39 cellular contexts compared by ENCODE assay signal in the genomic region with DNA sequence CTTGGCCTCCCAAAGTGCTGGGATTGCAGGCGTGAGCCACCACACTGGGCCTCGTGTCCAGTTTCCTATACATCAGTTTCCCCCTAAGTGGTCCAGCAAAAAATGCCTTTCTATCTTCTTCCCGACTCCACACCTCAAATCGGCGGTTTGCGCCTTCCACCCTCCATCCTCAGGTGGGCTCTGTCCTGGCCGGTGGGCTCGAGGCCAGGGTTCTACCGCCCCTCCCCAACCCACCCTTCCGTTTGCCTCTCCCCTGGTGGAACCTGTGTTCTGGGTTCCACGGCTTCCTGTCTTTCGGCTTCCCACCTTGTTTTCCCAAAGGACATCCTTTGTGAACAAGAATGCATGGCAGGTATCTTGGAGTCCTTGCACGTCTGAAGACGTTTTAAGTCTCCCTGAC.
"Had no signal": no experiment of that assay in that cellular context is flagged by ENCODE, and none has a peak within 500 bp of the region (broad histone marks: within the 10 kb centered on the region; RNA-seq: fewer than 3 reads in every experiment).

No MANE protein-coding gene starts in this region.

- H3K27me3 Mint-ChIP-seq: activated naive CD4-positive, alpha-beta T cell treated with anti-CD3 and anti-CD28 coated beads, Interleukin-2, amount 50 U/mL, for 24 hours; activated naive CD8-positive, alpha-beta T cell; activated naive CD8-positive, alpha-beta T cell treated with anti-CD3 and anti-CD28 coated beads, Interleukin-2, amount 50 U/mL, for 24 hours; activated T-cell treated with anti-CD3 and anti-CD28 coated beads, Interleukin-2, amount 50 U/mL, for 24 hours; activated T-helper 17 cell treated with anti-CD3 and anti-CD28 coated beads, Interleukin-2, amount 50 U/mL, for 72 hours had no signal

- H3K27ac ChIP-seq: adrenal gland, ascending aorta, brain microvascular endothelial cell, breast epithelium, cardiac muscle cell had no signal

- H3K27ac Mint-ChIP-seq: activated naive CD4-positive, alpha-beta T cell treated with anti-CD3 and anti-CD28 coated beads for 36 hours; activated naive CD4-positive, alpha-beta T cell treated with anti-CD3 and anti-CD28 coated beads, Interleukin-2, amount 10 ng/mL, durations not matched to agents 7 days and 5 days; activated naive CD4-positive, alpha-beta T cell treated with anti-CD3 and anti-CD28 coated beads, Interleukin-2, amount 50 U/mL, for 24 hours; activated naive CD4-positive, alpha-beta T cell treated with anti-CD3 and anti-CD28 coated beads, Interleukin-2, amount 50 U/mL, for 72 hours; activated naive CD8-positive, alpha-beta T cell; activated naive CD8-positive, alpha-beta T cell treated with anti-CD3 and anti-CD28 coated beads for 36 hours; activated naive CD8-positive, alpha-beta T cell treated with anti-CD3 and anti-CD28 coated beads, Interleukin-2, amount 10 ng/mL, durations not matched to agents 7 days and 5 days; activated naive CD8-positive, alpha-beta T cell treated with anti-CD3 and anti-CD28 coated beads, Interleukin-2, amount 50 U/mL, for 24 hours; activated T-cell treated with anti-CD3 and anti-CD28 coated beads, Interleukin-2, amount 50 U/mL, for 24 hours; activated T-cell treated with anti-CD3 and anti-CD28 coated beads, Interleukin-2, amount 50 U/mL, for 72 hours; activated T-helper 1 cell treated with anti-CD3 and anti-CD28 coated beads, Interleukin-12 subunit alpha, Interleukin-12 subunit beta, Interleukin-2, Interleukin-4 antibody, amounts not matched to agents 30 ng/mL and 10 ng/mL and 1 ng/mL, durations not matched to agents 14 hours and 24 hours and 36 hours; activated T-helper 17 cell treated with anti-CD3 and anti-CD28 coated beads, Interleukin-2, amount 50 U/mL, for 72 hours; activated T-helper 2 cell treated with anti-CD3 and anti-CD28 coated beads, Interferon-gamma antibody, Interleukin-2, Interleukin-4, amounts not matched to agents 10 μg/mL and 5 μg/mL and 100 μg/mL, durations not matched to agents 14 hours and 24 hours and 36 hours; brain had no signal

- H3K4me1 Mint-ChIP-seq: activated naive CD8-positive, alpha-beta T cell treated with anti-CD3 and anti-CD28 coated beads for 36 hours; activated naive CD8-positive, alpha-beta T cell treated with anti-CD3 and anti-CD28 coated beads, Interleukin-2, amount 50 U/mL, for 24 hours; activated T-helper 17 cell treated with anti-CD3 and anti-CD28 coated beads, Interleukin-2, amount 50 U/mL, for 72 hours; brain; central memory CD8-positive, alpha-beta T cell had no signal

- ATAC-seq: activated naive CD4-positive, alpha-beta T cell treated with anti-CD3 and anti-CD28 coated beads, Interleukin-2, amount 50 U/mL, for 72 hours; activated naive CD8-positive, alpha-beta T cell treated with anti-CD3 and anti-CD28 coated beads, Interleukin-2, amount 50 U/mL, for 24 hours; activated T-cell treated with anti-CD3 and anti-CD28 coated beads, Interleukin-2, amount 50 U/mL, for 4 hours; activated T-cell treated with anti-CD3 and anti-CD28 coated beads, Interleukin-2, amount 50 U/mL, for 72 hours; activated T-helper 17 cell treated with anti-CD3 and anti-CD28 coated beads, Interleukin-2, amount 50 U/mL, for 72 hours had no signal

- H3K4me3 ChIP-seq: adrenal gland, ascending aorta, body of pancreas, breast epithelium, cardiac muscle cell had no signal

- H3K9me3 ChIP-seq: adrenal gland, ascending aorta, body of pancreas, breast epithelium had no signal

- H3K4me1 ChIP-seq: adrenal gland, ascending aorta, breast epithelium had no signal

- H3K27me3 ChIP-seq: adrenal gland, ascending aorta, body of pancreas, brain microvascular endothelial cell, breast epithelium, cardiac muscle cell had no signal

- H3K9me3 Mint-ChIP-seq: activated naive CD4-positive, alpha-beta T cell treated with anti-CD3 and anti-CD28 coated beads for 36 hours; activated naive CD4-positive, alpha-beta T cell treated with anti-CD3 and anti-CD28 coated beads, Interleukin-2, amount 10 ng/mL, durations not matched to agents 7 days and 5 days; activated naive CD4-positive, alpha-beta T cell treated with anti-CD3 and anti-CD28 coated beads, Interleukin-2, amount 50 U/mL, for 24 hours; activated naive CD4-positive, alpha-beta T cell treated with anti-CD3 and anti-CD28 coated beads, Interleukin-2, amount 50 U/mL, for 72 hours; activated naive CD8-positive, alpha-beta T cell treated with anti-CD3 and anti-CD28 coated beads for 36 hours; activated naive CD8-positive, alpha-beta T cell treated with anti-CD3 and anti-CD28 coated beads, Interleukin-2, amount 10 ng/mL, durations not matched to agents 7 days and 5 days; activated naive CD8-positive, alpha-beta T cell treated with anti-CD3 and anti-CD28 coated beads, Interleukin-2, amount 50 U/mL, for 24 hours; activated T-cell treated with anti-CD3 and anti-CD28 coated beads, Interleukin-2, amount 50 U/mL, for 24 hours; activated T-cell treated with anti-CD3 and anti-CD28 coated beads, Interleukin-2, amount 50 U/mL, for 4 hours; activated T-cell treated with anti-CD3 and anti-CD28 coated beads, Interleukin-2, amount 50 U/mL, for 72 hours; activated T-helper 1 cell treated with anti-CD3 and anti-CD28 coated beads, Interleukin-12 subunit alpha, Interleukin-12 subunit beta, Interleukin-2, Interleukin-4 antibody, amounts not matched to agents 30 ng/mL and 10 ng/mL and 1 ng/mL, durations not matched to agents 14 hours and 24 hours and 36 hours; activated T-helper 17 cell treated with anti-CD3 and anti-CD28 coated beads, Interleukin-2, amount 50 U/mL, for 72 hours; activated T-helper 2 cell treated with anti-CD3 and anti-CD28 coated beads, Interferon-gamma antibody, Interleukin-2, Interleukin-4, amounts not matched to agents 10 μg/mL and 5 μg/mL and 100 μg/mL, durations not matched to agents 14 hours and 24 hours and 36 hours; central memory CD8-positive, alpha-beta T cell had no signal

- DNase-seq: activated effector memory CD4-positive, alpha-beta T cell treated with anti-CD3 and anti-CD28 coated beads, Interleukin-2, amount 50 U/mL, for 16 hours; activated effector memory CD4-positive, alpha-beta T cell treated with Interleukin-2 at 50 U/mL for 16 hours; activated gamma-delta T cell; activated gamma-delta T cell treated with Interleukin-2 at 50 U/mL for 16 hours; activated naive CD4-positive, alpha-beta T cell; activated naive CD4-positive, alpha-beta T cell treated with anti-CD3 and anti-CD28 coated beads for 36 hours; activated naive CD4-positive, alpha-beta T cell treated with anti-CD3 and anti-CD28 coated beads, Interleukin-2, amount 10 ng/mL, durations not matched to agents 7 days and 5 days; activated naive CD4-positive, alpha-beta T cell treated with anti-CD3 and anti-CD28 coated beads, Interleukin-2, amount 50 U/mL, for 16 hours; activated naive CD4-positive, alpha-beta T cell treated with Interleukin-2 at 50 U/mL for 16 hours; activated naive CD8-positive, alpha-beta T cell treated with anti-CD3 and anti-CD28 coated beads for 36 hours; activated naive CD8-positive, alpha-beta T cell treated with anti-CD3 and anti-CD28 coated beads, Interleukin-2, amount 10 ng/mL, durations not matched to agents 7 days and 5 days; activated naive CD8-positive, alpha-beta T cell treated with anti-CD3 and anti-CD28 coated beads, Interleukin-2, amount 50 U/mL, for 24 hours; activated T-cell treated with anti-CD3 and anti-CD28 coated beads for 4 hours; activated T-cell treated with anti-CD3 and anti-CD28 coated beads, Interleukin-2, amount 50 U/mL, for 1 hour; activated T-cell treated with anti-CD3 and anti-CD28 coated beads, Interleukin-2, amount 50 U/mL, for 24 hours; activated T-cell treated with anti-CD3 and anti-CD28 coated beads, Interleukin-2, amount 50 U/mL, for 4 hours; activated T-cell treated with anti-CD3 and anti-CD28 coated beads, Interleukin-2, amount 50 U/mL, for 48 hours; activated T-cell treated with anti-CD3 and anti-CD28 coated beads, Interleukin-2, amount 50 U/mL, for 72 hours; adrenal gland; amniotic stem cell; amygdala; anterior cingulate cortex; aorta; brain microvascular endothelial cell; caudate nucleus; central memory CD4-positive, alpha-beta T cell; cerebellar nuclear complex had no signal

- H3K36me3 Mint-ChIP-seq: activated naive CD4-positive, alpha-beta T cell treated with anti-CD3 and anti-CD28 coated beads, Interleukin-2, amount 10 ng/mL, durations not matched to agents 7 days and 5 days; activated naive CD4-positive, alpha-beta T cell treated with anti-CD3 and anti-CD28 coated beads, Interleukin-2, amount 50 U/mL, for 24 hours; activated naive CD4-positive, alpha-beta T cell treated with anti-CD3 and anti-CD28 coated beads, Interleukin-2, amount 50 U/mL, for 72 hours; activated naive CD8-positive, alpha-beta T cell; activated naive CD8-positive, alpha-beta T cell treated with anti-CD3 and anti-CD28 coated beads for 36 hours; activated naive CD8-positive, alpha-beta T cell treated with anti-CD3 and anti-CD28 coated beads, Interleukin-2, amount 10 ng/mL, durations not matched to agents 7 days and 5 days had no signal

- H3K36me3 ChIP-seq: adrenal gland, ascending aorta, brain microvascular endothelial cell, breast epithelium, cardiac muscle cell had no signal

- H3K4me3 Mint-ChIP-seq: activated naive CD4-positive, alpha-beta T cell treated with anti-CD3 and anti-CD28 coated beads for 36 hours; activated naive CD4-positive, alpha-beta T cell treated with anti-CD3 and anti-CD28 coated beads, Interleukin-2, amount 10 ng/mL, durations not matched to agents 7 days and 5 days; activated naive CD4-positive, alpha-beta T cell treated with anti-CD3 and anti-CD28 coated beads, Interleukin-2, amount 50 U/mL, for 24 hours; activated naive CD8-positive, alpha-beta T cell; activated naive CD8-positive, alpha-beta T cell treated with anti-CD3 and anti-CD28 coated beads for 36 hours; activated naive CD8-positive, alpha-beta T cell treated with anti-CD3 and anti-CD28 coated beads, Interleukin-2, amount 10 ng/mL, durations not matched to agents 7 days and 5 days; activated naive CD8-positive, alpha-beta T cell treated with anti-CD3 and anti-CD28 coated beads, Interleukin-2, amount 50 U/mL, for 24 hours; activated T-cell treated with anti-CD3 and anti-CD28 coated beads, Interleukin-2, amount 50 U/mL, for 24 hours; activated T-cell treated with anti-CD3 and anti-CD28 coated beads, Interleukin-2, amount 50 U/mL, for 4 hours; activated T-cell treated with anti-CD3 and anti-CD28 coated beads, Interleukin-2, amount 50 U/mL, for 72 hours; activated T-helper 1 cell treated with anti-CD3 and anti-CD28 coated beads, Interleukin-12 subunit alpha, Interleukin-12 subunit beta, Interleukin-2, Interleukin-4 antibody, amounts not matched to agents 30 ng/mL and 10 ng/mL and 1 ng/mL, durations not matched to agents 14 hours and 24 hours and 36 hours; activated T-helper 17 cell treated with anti-CD3 and anti-CD28 coated beads, Interleukin-2, amount 50 U/mL, for 72 hours; brain; central memory CD8-positive, alpha-beta T cell had no signal
